23 cellular contexts compared by ENCODE assay signal in genomic region chrX:41616935-41617334, GRCh38.
"Had no signal": no experiment of that assay in that cellular context is flagged by ENCODE, and none has a peak within 500 bp of the region (broad histone marks: within the 10 kb centered on the region; RNA-seq: fewer than 3 reads in every experiment).

No MANE protein-coding gene starts in this region.

- H3K27ac ChIP-seq: brain microvascular endothelial cell, coronary artery, gastrocnemius medialis, neutrophil, parathyroid adenoma, spleen, testis had no signal

- H3K4me1 Mint-ChIP-seq: activated CD4-positive, alpha-beta T cell treated with anti-CD3 and anti-CD28 coated beads, Interleukin-2, amount 10 ng/mL, durations not matched to agents 24 days and 14 days; stimulated activated memory B cell treated with anti-CD40 and anti-IgM and Interleukin-4, amounts not matched to agents 10 μg/mL and 1 μg/mL and 100 μg/mL, for 72 hours had no signal

- H3K9me3 Mint-ChIP-seq: activated CD4-positive, alpha-beta T cell treated with anti-CD3 and anti-CD28 coated beads, Interleukin-2, amount 10 ng/mL, durations not matched to agents 24 days and 14 days; activated naive CD8-positive, alpha-beta T cell treated with anti-CD3 and anti-CD28 coated beads, Interleukin-2, amount 10 ng/mL, durations not matched to agents 7 days and 5 days; activated T-cell treated with anti-CD3 and anti-CD28 coated beads, Interleukin-2, amount 50 U/mL, for 24 hours; activated T-helper 2 cell treated with anti-CD3 and anti-CD28 coated beads, Interferon-gamma antibody, Interleukin-2, Interleukin-4, amounts not matched to agents 10 μg/mL and 5 μg/mL and 100 μg/mL, durations not matched to agents 14 hours and 24 hours and 36 hours; natural killer cell; stimulated activated memory B cell treated with anti-CD40 and anti-IgM and Interleukin-4, amounts not matched to agents 10 μg/mL and 1 μg/mL and 100 μg/mL, for 72 hours had no signal

- H3K79me2 ChIP-seq: parathyroid adenoma had no signal

- H3K27me3 ChIP-seq: brain microvascular endothelial cell, gastrocnemius medialis, neutrophil, spleen, testis had no signal

- H3K4me3 ChIP-seq: coronary artery, gastrocnemius medialis, spleen, testis had no signal

- H3K36me3 ChIP-seq: brain microvascular endothelial cell, gastrocnemius medialis, neutrophil, spleen had no signal

- H3K27ac Mint-ChIP-seq: activated CD4-positive, alpha-beta T cell treated with anti-CD3 and anti-CD28 coated beads, Interleukin-2, amount 10 ng/mL, durations not matched to agents 24 days and 14 days; activated CD8-positive, alpha-beta T cell treated with anti-CD3 and anti-CD28 coated beads, Interleukin-2, amount 10 ng/mL, durations not matched to agents 7 days and 5 days; activated naive CD8-positive, alpha-beta T cell treated with anti-CD3 and anti-CD28 coated beads, Interleukin-2, amount 10 ng/mL, durations not matched to agents 7 days and 5 days; activated T-cell treated with anti-CD3 and anti-CD28 coated beads, Interleukin-2, amount 50 U/mL, for 24 hours; activated T-helper 2 cell treated with anti-CD3 and anti-CD28 coated beads, Interferon-gamma antibody, Interleukin-2, Interleukin-4, amounts not matched to agents 10 μg/mL and 5 μg/mL and 100 μg/mL, durations not matched to agents 14 hours and 24 hours and 36 hours; immature natural killer cell; natural killer cell; stimulated activated memory B cell treated with anti-CD40 and anti-IgM and Interleukin-4, amounts not matched to agents 10 μg/mL and 1 μg/mL and 100 μg/mL, for 72 hours had no signal

- ATAC-seq: activated CD8-positive, alpha-beta T cell treated with anti-CD3 and anti-CD28 coated beads, Interleukin-2, amount 10 ng/mL, durations not matched to agents 7 days and 5 days; esophagus mucosa; gastrocnemius medialis; natural killer cell; sciatic nerve; stimulated activated memory B cell treated with anti-CD40 and anti-IgM and Interleukin-4, amounts not matched to agents 10 μg/mL and 1 μg/mL and 100 μg/mL, for 72 hours had no signal

- H3K27me3 Mint-ChIP-seq: activated CD4-positive, alpha-beta T cell treated with anti-CD3 and anti-CD28 coated beads, Interleukin-2, amount 10 ng/mL, durations not matched to agents 24 days and 14 days; activated naive CD8-positive, alpha-beta T cell treated with anti-CD3 and anti-CD28 coated beads, Interleukin-2, amount 10 ng/mL, durations not matched to agents 7 days and 5 days; stimulated activated memory B cell treated with anti-CD40 and anti-IgM and Interleukin-4, amounts not matched to agents 10 μg/mL and 1 μg/mL and 100 μg/mL, for 72 hours had no signal

- H3K36me3 Mint-ChIP-seq: immature natural killer cell, natural killer cell had no signal

- H3K9ac ChIP-seq: parathyroid adenoma had no signal

- H3K4me3 Mint-ChIP-seq: activated CD4-positive, alpha-beta T cell treated with anti-CD3 and anti-CD28 coated beads, Interleukin-2, amount 10 ng/mL, durations not matched to agents 24 days and 14 days; activated CD8-positive, alpha-beta T cell treated with anti-CD3 and anti-CD28 coated beads, Interleukin-2, amount 10 ng/mL, durations not matched to agents 7 days and 5 days; activated naive CD8-positive, alpha-beta T cell treated with anti-CD3 and anti-CD28 coated beads, Interleukin-2, amount 10 ng/mL, durations not matched to agents 7 days and 5 days; activated T-cell treated with anti-CD3 and anti-CD28 coated beads, Interleukin-2, amount 50 U/mL, for 24 hours; natural killer cell; stimulated activated memory B cell treated with anti-CD40 and anti-IgM and Interleukin-4, amounts not matched to agents 10 μg/mL and 1 μg/mL and 100 μg/mL, for 72 hours had no signal

- H2AFZ ChIP-seq: parathyroid adenoma had no signal

- H3K4me1 ChIP-seq: gastrocnemius medialis, parathyroid adenoma, spleen, testis had no signal

- DNase-seq: activated CD4-positive, alpha-beta T cell treated with anti-CD3 and anti-CD28 coated beads, Interleukin-2, amount 10 ng/mL, durations not matched to agents 24 days and 14 days; activated CD8-positive, alpha-beta T cell treated with anti-CD3 and anti-CD28 coated beads, Interleukin-2, amount 10 ng/mL, durations not matched to agents 7 days and 5 days; activated naive CD4-positive, alpha-beta T cell treated with Interleukin-2 at 50 U/mL for 16 hours; activated naive CD8-positive, alpha-beta T cell treated with anti-CD3 and anti-CD28 coated beads, Interleukin-2, amount 10 ng/mL, durations not matched to agents 7 days and 5 days; activated T-cell treated with anti-CD3 and anti-CD28 coated beads, Interleukin-2, amount 50 U/mL, for 24 hours; aorta; brain microvascular endothelial cell; central memory CD4-positive, alpha-beta T cell; gastrocnemius medialis; immature natural killer cell; mesenchymal stem cell; natural killer cell; spleen; stimulated activated CD4-positive, alpha-beta T cell treated with anti-CD3 and anti-CD28 coated beads, Interleukin-4, amount 100 ng/mL, for 4 hours; T1000; testis had no signal

- H3K9me3 ChIP-seq: gastrocnemius medialis, neutrophil, spleen, testis had no signal
